ENCODE assay signal across 8 cellular contexts in genomic region chr2:64142817-64143153, GRCh38. TPM values are rescaled to one million over a fixed set of nuclear protein-coding genes. Genes with fewer than 3 reads are reported as not detected.
DNase-seq lines count a peak whose midpoint lies in the region; ATAC-seq and TF ChIP-seq lines count a peak whose summit lies in the region.

No MANE protein-coding gene starts in this region.

- no peaks in the 10 kb centered on the region for H3K36me3 ChIP-seq in CD4-positive, alpha-beta memory T cell (ENCODE audit: insufficient read depth, low read length)
- no peaks in the 10 kb centered on the region for H3K36me3 ChIP-seq in MG63
- no peaks in the 10 kb centered on the region for H3K36me3 ChIP-seq in ectodermal cell (ENCODE audit: control insufficient read depth, insufficient read depth, low read length)
- H3K36me3 ChIP-seq in neural progenitor cell: no peaks in the 10 kb centered on the region

- H2AFZ ChIP-seq in neural progenitor cell (replicated peaks): no peak overlapping the region

- intact Hi-C loops in CD4-positive, alpha-beta memory T cell (cut with micrococcal nuclease): loop anchor here (1.0 to 10.0 kb wide), 10 partner anchors 7 to 1082 kb away; partner anchors contain the start of genes ACTR2 and VPS54
- intact Hi-C loops in left colon (cut with DNase I, micrococcal nuclease): loop anchor here in 1 of 2 donors (10.0 kb wide), 2 partner anchors 62 to 172 kb away; no protein-coding TSS in a partner anchor

- H3K27ac ChIP-seq in CD4-positive, alpha-beta memory T cell (ENCODE audit: low read depth, low read length): peak overlapping the region; percentile 88
- H3K27ac ChIP-seq in ectodermal cell (ENCODE audit: insufficient read depth, low read depth, low read length, poor library complexity, severe bottlenecking) (no peak overlapping the region), neural progenitor cell (no peak overlapping the region)

- no peak for TF ChIP-seq CTCF in neural progenitor cell (IDR thresholded peaks at IDR 0.05)

- no peaks in the 10 kb centered on the region for H3K9me3 ChIP-seq in CD4-positive, alpha-beta memory T cell (ENCODE audit: control insufficient read depth in 1 of 2, low read length in 2 of 2)
- H3K9me3 ChIP-seq in MG63 (no peaks in the 10 kb centered on the region), ectodermal cell (ENCODE audit: control insufficient read depth, low read length) (no peaks in the 10 kb centered on the region), neural progenitor cell (ENCODE audit: low read depth) (no peaks in the 10 kb centered on the region)

- H3K27me3 ChIP-seq in CD4-positive, alpha-beta memory T cell (ENCODE audit: insufficient read depth, low read length): no peaks in the 10 kb centered on the region
- H3K27me3 ChIP-seq in MG63 (no peaks in the 10 kb centered on the region), ectodermal cell (ENCODE audit: control insufficient read depth, insufficient read depth, low read length, poor library complexity, severe bottlenecking) (no peaks in the 10 kb centered on the region), neural progenitor cell (no peaks in the 10 kb centered on the region)

- peak overlapping the region; percentile 96 to 99 (median 98) for H3K27ac Mint-ChIP-seq in CD4-positive, alpha-beta memory T cell
- peak overlapping the region; percentile 80 for H3K27ac Mint-ChIP-seq in neural progenitor cell

- peak overlapping the region; percentile 84 for H3K9ac ChIP-seq in neural progenitor cell

- CTCF ChIA-PET in CD4-positive, alpha-beta memory T cell (lab: Charles Lee; ENCODE audit: partially characterized antibody): interaction anchor here (1.0 to 3.2 kb wide), 3 partner anchors 10 to 185 kb away, joined by 3 to 24 read pairs (median 3); no protein-coding TSS in a partner anchor

- H3F3A ChIP-seq in neural progenitor cell (ENCODE audit: low read depth): no peaks in the 10 kb centered on the region

- DNase-seq in CD4-positive, alpha-beta memory T cell: no peak
- DNase-seq in MG63: no peak
- no peak for DNase-seq in neural progenitor cell (ENCODE audit: low spot score)
- no peak for DNase-seq in GDM1 (lab: John Stamatoyannopoulos, UW)
- DNase-seq in NCI-H2196 (lab: John Stamatoyannopoulos, UW; ENCODE audit: unreplicated experiment): no peak
- DNase-seq in left colon: no peak
- DNase-seq in NCI-H2081 treated with DMSO at 0.1 percent for 48 hours (lab: John Stamatoyannopoulos, UW): no peak

- WGBS in ectodermal cell, 2 experiments: 0 to 33% methylated on average over 1 to 2 of the region's 3 CpGs

- no peak for ATAC-seq in left colon

- H3K4me3 Mint-ChIP-seq in CD4-positive, alpha-beta memory T cell: peak overlapping the region; percentile 92 to 99 (median 98)
- peak overlapping the region; percentile 93 for H3K4me3 Mint-ChIP-seq in neural progenitor cell

- peaks cover 43% of the 10 kb centered on the region for H4K20me1 ChIP-seq in neural progenitor cell (ENCODE audit: low read depth)

- H3K36me3 Mint-ChIP-seq in CD4-positive, alpha-beta memory T cell: peaks cover 8 to 16% of the 10 kb centered on the region in 2 donors
- H3K36me3 Mint-ChIP-seq in neural progenitor cell: peaks cover 10% of the 10 kb centered on the region

- H3K79me2 ChIP-seq in neural progenitor cell (ENCODE audit: low read depth): peaks cover 59% of the 10 kb centered on the region

- peaks cover 65% of the 10 kb centered on the region for H3K4me1 ChIP-seq in CD4-positive, alpha-beta memory T cell (ENCODE audit: insufficient read depth, low read length)
- H3K4me1 ChIP-seq in ectodermal cell (ENCODE audit: control insufficient read depth, insufficient read depth, low read length): peaks cover 9% of the 10 kb centered on the region
- peaks cover 37% of the 10 kb centered on the region for H3K4me1 ChIP-seq in neural progenitor cell

- H3K27me3 Mint-ChIP-seq in CD4-positive, alpha-beta memory T cell: no peaks in the 10 kb centered on the region
- no peaks in the 10 kb centered on the region for H3K27me3 Mint-ChIP-seq in neural progenitor cell (ENCODE audit: insufficient read depth, low read depth)

- H3K4me3 ChIP-seq in CD4-positive, alpha-beta memory T cell (ENCODE audit: low read length in 2 of 2): peak overlapping the region; percentile 61 to 81
- H3K4me3 ChIP-seq in MG63 (peak overlapping the region; percentile 75), ectodermal cell (ENCODE audit: insufficient read depth, low read depth, low read length) (peak overlapping the region; percentile 84), neural progenitor cell (peak overlapping the region; percentile 93)

- H3K4me2 ChIP-seq in neural progenitor cell: peak overlapping the region; percentile 97

- peaks cover 32 to 53% (median 36%) of the 10 kb centered on the region in 4 donors for H3K4me1 Mint-ChIP-seq in CD4-positive, alpha-beta memory T cell
- peaks cover 31% of the 10 kb centered on the region for H3K4me1 Mint-ChIP-seq in neural progenitor cell

- POLR2A ChIA-PET in CD4-positive, alpha-beta memory T cell (lab: Charles Lee; ENCODE audit: partially characterized antibody): interaction anchor here (0.8 to 5.1 kb wide), 30 partner anchors 9 to 1085 kb away, joined by 3 to 51 read pairs (median 4); partner anchors contain the start of genes ACTR2, UGP2 and VPS54

- peaks cover 0 to 2% (median 0%) of the 10 kb centered on the region in 8 donors for H3K9me3 Mint-ChIP-seq in CD4-positive, alpha-beta memory T cell
- H3K9me3 Mint-ChIP-seq in neural progenitor cell: no peaks in the 10 kb centered on the region

RNA-seq across cellular contexts. Expression of gene PELI1, which starts 1.4 kb away (rescaled TPM):
- 10 to 100 TPM; 36.7 to 40.5 TPM for total RNA-seq in CD4-positive, alpha-beta memory T cell
- polyA plus RNA-seq in CD4-positive, alpha-beta memory T cell: 10 to 100 TPM; 11.3 to 15.4 TPM
- 0.76 and 1.7 TPM in 2 replicates for total RNA-seq in MG63 (2014; rRNA removed; shearing (Covaris generic); ENCODE audit: low replicate concordance)
- polyA plus RNA-seq in ectodermal cell (2013, experiment 1 of 4): 43.9 TPM
- polyA plus RNA-seq in ectodermal cell (2013, experiment 2 of 4): 41.5 TPM
- 32.6 TPM for polyA plus RNA-seq in ectodermal cell (2013, experiment 3 of 4)
- 35.0 TPM for polyA plus RNA-seq in ectodermal cell (2013, experiment 4 of 4)
- total RNA-seq in neural progenitor cell (ENCODE audit: low replicate concordance): 71.9 and 88.7 TPM in 2 replicates
- 10 to 100 TPM; 49.2 to 51.8 TPM for total RNA-seq in left colon

Comparison
In these comparisons a context has a peak if more than half of its experiments do, and no peak if none do; other contexts are left out.
1. RNA of gene PELI1, which starts 1.4 kb away (total RNA-seq): 71.9 to 88.7 TPM in neural progenitor cell, 49.2 to 51.8 TPM in left colon and 36.7 to 40.5 TPM in CD4-positive, alpha-beta memory T cell; 0.76 to 1.7 TPM in MG63; every median in the first group is over 10 times any median in the second.
2. Peak in every context shown above with its lines, with median percentiles within 50 percentile points of each other: H3K4me3 ChIP-seq.